1 cellular context compared by ENCODE assay signal in genomic region chr22:21972806-21973205, GRCh38.
TF ChIP-seq lines count a peak whose summit lies in the region.

No MANE protein-coding gene starts in this region.

TF ChIP-seq in K562, 482 proteins besides CTCF, POLR2A, EP300 and RAD21 (continued from another document):
- no peak for TF ChIP-seq ZBTB9 (CRISPR knock-in tag; IDR thresholded peaks at IDR 0.05)
- TF ChIP-seq ARID1B (IDR thresholded peaks at IDR 0.05): no peak
- no peak for TF ChIP-seq SNIP1 (IDR thresholded peaks at IDR 0.05; ENCODE audit: low read depth)
- no peak for TF ChIP-seq CUX1 (CRISPR knock-in tag; IDR thresholded peaks at IDR 0.05)
- 0 out of 2 replicates have a peak, but pooled peaks have one; percentile 11 for TF ChIP-seq IFI16 (CRISPR knock-in tag; IDR thresholded peaks at IDR 0.05)
- no peak for TF ChIP-seq RHOXF2B (CRISPR knock-in tag; conservative IDR thresholded peaks at IDR 0.05)
- TF ChIP-seq E2F6 (IDR thresholded peaks at IDR 0.05; ENCODE audit: borderline replicate concordance in 1 of 2, extremely low read depth in 1 of 2, insufficient read depth in 1 of 2, insufficient read length in 1 of 2, low read depth in 1 of 2, low read length in 1 of 2, poor library complexity in 1 of 2, severe bottlenecking in 1 of 2): no peak
- TF ChIP-seq GABPA (tag; conservative IDR thresholded peaks at IDR 0.05; ENCODE audit: low read depth): no peak
- TF ChIP-seq FOXM1 (IDR thresholded peaks at IDR 0.05; ENCODE audit: low read depth): no peak
- TF ChIP-seq FOXM1 (CRISPR knock-in tag; IDR thresholded peaks at IDR 0.05; ENCODE audit: low read depth): no peak
- 0 out of 2 replicates have a peak, but pooled peaks have one; percentile 16 for TF ChIP-seq ARID3B (CRISPR knock-in tag; IDR thresholded peaks at IDR 0.05; ENCODE audit: borderline replicate concordance)
- no peak for TF ChIP-seq PTRF (tag; IDR thresholded peaks at IDR 0.05)
- TF ChIP-seq, protein P1, sequence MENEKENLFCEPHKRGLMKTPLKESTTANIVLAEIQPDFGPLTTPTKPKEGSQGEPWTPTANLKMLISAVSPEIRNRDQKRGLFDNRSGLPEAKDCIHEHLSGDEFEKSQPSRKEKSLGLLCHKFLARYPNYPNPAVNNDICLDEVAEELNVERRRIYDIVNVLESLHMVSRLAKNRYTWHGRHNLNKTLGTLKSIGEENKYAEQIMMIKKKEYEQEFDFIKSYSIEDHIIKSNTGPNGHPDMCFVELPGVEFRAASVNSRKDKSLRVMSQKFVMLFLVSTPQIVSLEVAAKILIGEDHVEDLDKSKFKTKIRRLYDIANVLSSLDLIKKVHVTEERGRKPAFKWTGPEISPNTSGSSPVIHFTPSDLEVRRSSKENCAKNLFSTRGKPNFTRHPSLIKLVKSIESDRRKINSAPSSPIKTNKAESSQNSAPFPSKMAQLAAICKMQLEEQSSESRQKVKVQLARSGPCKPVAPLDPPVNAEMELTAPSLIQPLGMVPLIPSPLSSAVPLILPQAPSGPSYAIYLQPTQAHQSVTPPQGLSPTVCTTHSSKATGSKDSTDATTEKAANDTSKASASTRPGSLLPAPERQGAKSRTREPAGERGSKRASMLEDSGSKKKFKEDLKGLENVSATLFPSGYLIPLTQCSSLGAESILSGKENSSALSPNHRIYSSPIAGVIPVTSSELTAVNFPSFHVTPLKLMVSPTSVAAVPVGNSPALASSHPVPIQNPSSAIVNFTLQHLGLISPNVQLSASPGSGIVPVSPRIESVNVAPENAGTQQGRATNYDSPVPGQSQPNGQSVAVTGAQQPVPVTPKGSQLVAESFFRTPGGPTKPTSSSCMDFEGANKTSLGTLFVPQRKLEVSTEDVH (IDR thresholded peaks at IDR 0.05; ENCODE audit: low read depth, partially characterized antibody): no peak
- TF ChIP-seq FOXK2 (conservative IDR thresholded peaks at IDR 0.05 in 1 of 2, IDR thresholded peaks at IDR 0.05 in 1 of 2; ENCODE audit: low read depth in 2 of 2): no peak
- TF ChIP-seq, protein P2, sequence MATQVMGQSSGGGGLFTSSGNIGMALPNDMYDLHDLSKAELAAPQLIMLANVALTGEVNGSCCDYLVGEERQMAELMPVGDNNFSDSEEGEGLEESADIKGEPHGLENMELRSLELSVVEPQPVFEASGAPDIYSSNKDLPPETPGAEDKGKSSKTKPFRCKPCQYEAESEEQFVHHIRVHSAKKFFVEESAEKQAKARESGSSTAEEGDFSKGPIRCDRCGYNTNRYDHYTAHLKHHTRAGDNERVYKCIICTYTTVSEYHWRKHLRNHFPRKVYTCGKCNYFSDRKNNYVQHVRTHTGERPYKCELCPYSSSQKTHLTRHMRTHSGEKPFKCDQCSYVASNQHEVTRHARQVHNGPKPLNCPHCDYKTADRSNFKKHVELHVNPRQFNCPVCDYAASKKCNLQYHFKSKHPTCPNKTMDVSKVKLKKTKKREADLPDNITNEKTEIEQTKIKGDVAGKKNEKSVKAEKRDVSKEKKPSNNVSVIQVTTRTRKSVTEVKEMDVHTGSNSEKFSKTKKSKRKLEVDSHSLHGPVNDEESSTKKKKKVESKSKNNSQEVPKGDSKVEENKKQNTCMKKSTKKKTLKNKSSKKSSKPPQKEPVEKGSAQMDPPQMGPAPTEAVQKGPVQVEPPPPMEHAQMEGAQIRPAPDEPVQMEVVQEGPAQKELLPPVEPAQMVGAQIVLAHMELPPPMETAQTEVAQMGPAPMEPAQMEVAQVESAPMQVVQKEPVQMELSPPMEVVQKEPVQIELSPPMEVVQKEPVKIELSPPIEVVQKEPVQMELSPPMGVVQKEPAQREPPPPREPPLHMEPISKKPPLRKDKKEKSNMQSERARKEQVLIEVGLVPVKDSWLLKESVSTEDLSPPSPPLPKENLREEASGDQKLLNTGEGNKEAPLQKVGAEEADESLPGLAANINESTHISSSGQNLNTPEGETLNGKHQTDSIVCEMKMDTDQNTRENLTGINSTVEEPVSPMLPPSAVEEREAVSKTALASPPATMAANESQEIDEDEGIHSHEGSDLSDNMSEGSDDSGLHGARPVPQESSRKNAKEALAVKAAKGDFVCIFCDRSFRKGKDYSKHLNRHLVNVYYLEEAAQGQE (CRISPR knock-in tag; IDR thresholded peaks at IDR 0.05; ENCODE audit: low read depth): no peak; the same call in 1 of the 2 replicates
- TF ChIP-seq KLF1 (tag; IDR thresholded peaks at IDR 0.05): peak; percentile 53; the same call in 1 of the 2 replicates
- peak; percentile 43; the same call in 1 of the 2 replicates for TF ChIP-seq TSC22D4 (tag; IDR thresholded peaks at IDR 0.05)
- TF ChIP-seq IRF1 (CRISPR knock-in tag; IDR thresholded peaks at IDR 0.05; ENCODE audit: borderline replicate concordance): no peak
- no peak for TF ChIP-seq BHLHE40 (IDR thresholded peaks at IDR 0.05; ENCODE audit: low read length)
- no peak for TF ChIP-seq ZNF436 (CRISPR knock-in tag; IDR thresholded peaks at IDR 0.05)
- TF ChIP-seq NFYB (IDR thresholded peaks at IDR 0.05; ENCODE audit: extremely low read depth, insufficient read length): no peak
